35 cellular contexts compared by ENCODE assay signal in the genomic region with DNA sequence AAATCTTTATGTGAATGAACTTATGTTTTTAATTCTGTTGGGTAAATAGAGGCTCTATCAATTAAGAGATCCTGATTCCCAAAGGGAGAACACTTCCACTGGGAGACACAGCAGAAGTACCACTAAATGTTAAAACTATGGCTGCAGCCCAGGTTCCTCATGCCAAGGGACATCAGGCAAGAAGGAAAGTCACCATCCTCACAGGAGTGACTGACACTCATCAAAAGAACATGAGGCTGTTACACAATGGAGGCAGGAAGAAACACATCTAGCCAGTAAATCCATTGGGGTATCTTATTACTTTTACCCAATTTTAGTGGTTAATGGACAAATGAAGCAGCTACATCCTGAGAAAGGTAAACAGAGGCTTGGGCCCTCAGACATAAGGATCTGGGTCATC.
"Had no signal": no experiment of that assay in that cellular context is flagged by ENCODE, and none has a peak within 500 bp of the region (broad histone marks: within the 10 kb centered on the region; RNA-seq: fewer than 3 reads in every experiment).

No MANE protein-coding gene starts in this region.

- DNase-seq: activated B cell treated with CpG ODN at 0.5 μM for 24 hours; activated CD4-positive, alpha-beta memory T cell treated with anti-CD3 and anti-CD28 coated beads for 36 hours; activated CD4-positive, alpha-beta T cell treated with anti-CD3 and anti-CD28 coated beads for 4 hours; activated CD4-positive, alpha-beta T cell treated with anti-CD3 and anti-CD28 coated beads, Interleukin-2, amount 10 ng/mL, durations not matched to agents 24 days and 14 days; activated CD4-positive, alpha-beta T cell treated with anti-CD3 and anti-CD28 coated beads, Interleukin-2, amount 50 U/mL, for 1 hour; activated CD4-positive, alpha-beta T cell treated with anti-CD3 and anti-CD28 coated beads, Interleukin-2, amount 50 U/mL, for 4 hours; activated CD4-positive, CD25-positive, alpha-beta regulatory T cell treated with anti-CD3 and anti-CD28 coated beads, Interleukin-2, amount 50 U/mL, for 72 hours; activated CD8-positive, alpha-beta memory T cell treated with anti-CD3 and anti-CD28 coated beads, Interleukin-2, amount 50 U/mL, for 4 hours; activated CD8-positive, alpha-beta T cell treated with anti-CD3 and anti-CD28 coated beads for 36 hours; activated effector memory CD4-positive, alpha-beta T cell treated with anti-CD3 and anti-CD28 coated beads, Interleukin-2, amount 50 U/mL, for 16 hours; activated gamma-delta T cell treated with Interleukin-2 at 50 U/mL for 16 hours; activated naive CD4-positive, alpha-beta T cell; activated naive CD4-positive, alpha-beta T cell treated with anti-CD3 and anti-CD28 coated beads for 36 hours; activated naive CD4-positive, alpha-beta T cell treated with anti-CD3 and anti-CD28 coated beads, Interleukin-2, amount 50 U/mL, for 16 hours; activated naive CD8-positive, alpha-beta T cell treated with anti-CD3 and anti-CD28 coated beads for 36 hours; activated T-cell treated with anti-CD3 and anti-CD28 coated beads for 4 hours; activated T-cell treated with anti-CD3 and anti-CD28 coated beads, Interleukin-2, amount 50 U/mL, for 1 hour; activated T-cell treated with anti-CD3 and anti-CD28 coated beads, Interleukin-2, amount 50 U/mL, for 4 hours; activated T-cell treated with anti-CD3 and anti-CD28 coated beads, Interleukin-2, amount 50 U/mL, for 72 hours; adrenal gland; amniotic stem cell; aorta; body of pancreas; brain microvascular endothelial cell; caudate nucleus; cerebellar nuclear complex; T-cell; T-helper 17 cell had no signal

- ATAC-seq: activated CD8-positive, alpha-beta T cell treated with anti-CD3 and anti-CD28 coated beads for 36 hours; activated naive CD4-positive, alpha-beta T cell treated with anti-CD3 and anti-CD28 coated beads, Interleukin-2, amount 50 U/mL, for 72 hours; activated T-cell treated with anti-CD3 and anti-CD28 coated beads, Interleukin-2, amount 50 U/mL, for 4 hours; activated T-cell treated with anti-CD3 and anti-CD28 coated beads, Interleukin-2, amount 50 U/mL, for 72 hours; activated T-helper 17 cell treated with anti-CD3 and anti-CD28 coated beads, Interleukin-2, amount 50 U/mL, for 72 hours; body of pancreas; T-cell; T-helper 17 cell had no signal

- H3K9me3 ChIP-seq: adrenal gland, body of pancreas, breast epithelium had no signal

- H3K4me3 ChIP-seq: adrenal gland, body of pancreas, breast epithelium, cardiac muscle cell had no signal

- H3K27ac ChIP-seq: adrenal gland, body of pancreas, brain microvascular endothelial cell, breast epithelium, cardiac muscle cell, VCaP had no signal

- H3K4me1 ChIP-seq: body of pancreas, breast epithelium had no signal

- H3K36me3 ChIP-seq: adrenal gland, brain microvascular endothelial cell, breast epithelium, cardiac muscle cell had no signal

- H3K27me3 ChIP-seq: adrenal gland, body of pancreas, brain microvascular endothelial cell, breast epithelium, cardiac muscle cell had no signal

- FAIRE-seq: astrocyte, TTC549 had no signal
